In genomic region chr10:62869958-62870357, GRCh38 we compare ENCODE assay signal across 21 cellular contexts. TPM values are rescaled to one million over a fixed set of nuclear protein-coding genes. Genes with fewer than 3 reads are reported as not detected.
"Had no signal": no experiment of that assay in that cellular context is flagged by ENCODE, and none has a peak within 500 bp of the region (broad histone marks: within the 10 kb centered on the region; RNA-seq: fewer than 3 reads in every experiment).

No MANE protein-coding gene starts in this region.

- H3K36me3 ChIP-seq: gastrocnemius medialis, heart left ventricle, sigmoid colon, vagina had no signal

- H3K27me3 ChIP-seq: gastrocnemius medialis, sigmoid colon, vagina had no signal

- FAIRE-seq: kidney, TTC549 had no signal

- H3K4me1 Mint-ChIP-seq: endodermal cell, mesothelial cell of epicardium, nephron had no signal

- H3K4me3 ChIP-seq: gastrocnemius medialis, heart left ventricle, lung, sigmoid colon, SK-N-MC, vagina had no signal

- DNase-seq: activated CD4-positive, alpha-beta T cell treated with anti-CD3 and anti-CD28 coated beads, Interleukin-2, amount 10 ng/mL, durations not matched to agents 7 days and 5 days; activated CD8-positive, alpha-beta memory T cell treated with anti-CD3 and anti-CD28 coated beads for 24 hours; activated CD8-positive, alpha-beta memory T cell treated with anti-CD3 and anti-CD28 coated beads, Interleukin-2, amount 50 U/mL, for 48 hours; activated naive CD4-positive, alpha-beta T cell treated with anti-CD3 and anti-CD28 coated beads, Interleukin-2, amount 50 U/mL, for 16 hours; endodermal cell; gastrocnemius medialis; heart left ventricle; kidney; sigmoid colon; trophoblast cell had no signal

- H3K36me3 Mint-ChIP-seq: mesothelial cell of epicardium, WTC11 had no signal

- H3K4me3 Mint-ChIP-seq: activated CD4-positive, alpha-beta T cell treated with anti-CD3 and anti-CD28 coated beads, Interleukin-2, amount 10 ng/mL, durations not matched to agents 7 days and 5 days; endodermal cell; mesothelial cell of epicardium; nephron; stimulated activated naive CD8-positive, alpha-beta T cell treated with anti-CD3 and anti-CD28 coated beads, Interleukin-15, Interleukin-2, amounts not matched to agents 100 ng/mL and 50 ng/mL, for 24 hours; T-helper 2 cell treated with Interferon-gamma antibody and Interleukin-4, amounts not matched to agents 5 μg/mL and 100 μg/mL, for 36 hours; WTC11 had no signal

- ATAC-seq: gastrocnemius medialis, heart left ventricle, left lobe of liver, WTC11 had no signal

- H3K27ac Mint-ChIP-seq: activated CD4-positive, alpha-beta T cell treated with anti-CD3 and anti-CD28 coated beads, Interleukin-2, amount 10 ng/mL, durations not matched to agents 7 days and 5 days; endodermal cell; mesothelial cell of epicardium; nephron; stimulated activated naive CD8-positive, alpha-beta T cell treated with anti-CD3 and anti-CD28 coated beads, Interleukin-15, Interleukin-2, amounts not matched to agents 100 ng/mL and 50 ng/mL, for 24 hours; T-helper 2 cell treated with Interferon-gamma antibody and Interleukin-4, amounts not matched to agents 5 μg/mL and 100 μg/mL, for 36 hours; WTC11 had no signal

- H3K9me3 Mint-ChIP-seq: endodermal cell; nephron; stimulated activated naive CD8-positive, alpha-beta T cell treated with anti-CD3 and anti-CD28 coated beads, Interleukin-15, Interleukin-2, amounts not matched to agents 100 ng/mL and 50 ng/mL, for 24 hours had no signal

RNA-seq across cellular contexts. Expression of gene EGR2, which starts 53.8 kb away (rescaled TPM):
- total RNA-seq: dermis microvascular lymphatic vessel endothelial cell had no signal
